Comparison of ENCODE assay signal across 2 cellular contexts in genomic region chr1:95203908-95204437, GRCh38.
TF ChIP-seq lines count a peak whose summit lies in the region.

No MANE protein-coding gene starts in this region.

TF ChIP-seq in HepG2, 621 proteins besides CTCF, POLR2A, EP300 and RAD21:
- TF ChIP-seq RORA (CRISPR knock-in tag; IDR thresholded peaks at IDR 0.05) (no peak), ZNF264 (CRISPR knock-in tag; IDR thresholded peaks at IDR 0.05) (peak; percentile 94)
TF ChIP-seq in HepG2: peak in this region for 1.

TF ChIP-seq in K562, 482 proteins besides CTCF, POLR2A, EP300 and RAD21:
- TF ChIP-seq CBX1 (IDR thresholded peaks at IDR 0.05; ENCODE audit: low read depth): peak; percentile 29; the same call in 1 of the 2 replicates
- no peak for TF ChIP-seq GABPB1 (CRISPR knock-in tag; IDR thresholded peaks at IDR 0.05)
- TF ChIP-seq ETS2 (tag; IDR thresholded peaks at IDR 0.05; ENCODE audit: borderline replicate concordance, poor library complexity, severe bottlenecking): no peak
- no peak for TF ChIP-seq SMARCA4 (IDR thresholded peaks at IDR 0.05)
- no peak for TF ChIP-seq ZNF551 (CRISPR knock-in tag; IDR thresholded peaks at IDR 0.05)
- TF ChIP-seq ELF1 (tag; IDR thresholded peaks at IDR 0.05): peak; percentile 65
- no peak for TF ChIP-seq PBX2 (CRISPR knock-in tag; IDR thresholded peaks at IDR 0.05; ENCODE audit: low read depth)
- peak; percentile 89 for TF ChIP-seq PBX2 (tag; conservative IDR thresholded peaks at IDR 0.05; ENCODE audit: low read depth)
- TF ChIP-seq SRSF3 (IDR thresholded peaks at IDR 0.05; ENCODE audit: insufficient read depth, low read length): no peak
- TF ChIP-seq, protein P1, sequence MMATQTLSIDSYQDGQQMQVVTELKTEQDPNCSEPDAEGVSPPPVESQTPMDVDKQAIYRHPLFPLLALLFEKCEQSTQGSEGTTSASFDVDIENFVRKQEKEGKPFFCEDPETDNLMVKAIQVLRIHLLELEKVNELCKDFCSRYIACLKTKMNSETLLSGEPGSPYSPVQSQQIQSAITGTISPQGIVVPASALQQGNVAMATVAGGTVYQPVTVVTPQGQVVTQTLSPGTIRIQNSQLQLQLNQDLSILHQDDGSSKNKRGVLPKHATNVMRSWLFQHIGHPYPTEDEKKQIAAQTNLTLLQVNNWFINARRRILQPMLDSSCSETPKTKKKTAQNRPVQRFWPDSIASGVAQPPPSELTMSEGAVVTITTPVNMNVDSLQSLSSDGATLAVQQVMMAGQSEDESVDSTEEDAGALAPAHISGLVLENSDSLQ (IDR thresholded peaks at IDR 0.05): peak; percentile 73
- TF ChIP-seq MEF2D (tag; conservative IDR thresholded peaks at IDR 0.05; ENCODE audit: low read depth): no peak
- TF ChIP-seq ZNF24 (IDR thresholded peaks at IDR 0.05): no peak
- TF ChIP-seq ADNP (tag; IDR thresholded peaks at IDR 0.05): peak; percentile 38; the same call in 1 of the 2 replicates
- TF ChIP-seq ZBTB43 (CRISPR knock-in tag; IDR thresholded peaks at IDR 0.05): no peak
- TF ChIP-seq ZNF224 (CRISPR knock-in tag; IDR thresholded peaks at IDR 0.05): no peak
- no peak for TF ChIP-seq CTCFL (IDR thresholded peaks at IDR 0.05; ENCODE audit: borderline replicate concordance, insufficient read depth, low read depth, low read length, poor library complexity, severe bottlenecking)
- 0 out of 2 replicates have a peak, but pooled peaks have one; percentile 8 for TF ChIP-seq ATF7 (IDR thresholded peaks at IDR 0.05)
- TF ChIP-seq NR2C2 (CRISPR knock-in tag; IDR thresholded peaks at IDR 0.05): no peak
- peak; percentile 69; the same call in 1 of the 2 replicates for TF ChIP-seq NR2C2 (tag; IDR thresholded peaks at IDR 0.05)
- peak; percentile 93 for TF ChIP-seq MEIS2 (IDR thresholded peaks at IDR 0.05; ENCODE audit: partially characterized antibody)
- TF ChIP-seq, protein P2, sequence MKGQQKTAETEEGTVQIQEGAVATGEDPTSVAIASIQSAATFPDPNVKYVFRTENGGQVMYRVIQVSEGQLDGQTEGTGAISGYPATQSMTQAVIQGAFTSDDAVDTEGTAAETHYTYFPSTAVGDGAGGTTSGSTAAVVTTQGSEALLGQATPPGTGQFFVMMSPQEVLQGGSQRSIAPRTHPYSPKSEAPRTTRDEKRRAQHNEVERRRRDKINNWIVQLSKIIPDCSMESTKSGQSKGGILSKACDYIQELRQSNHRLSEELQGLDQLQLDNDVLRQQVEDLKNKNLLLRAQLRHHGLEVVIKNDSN (CRISPR knock-in tag; IDR thresholded peaks at IDR 0.05): no peak
